7 cellular contexts compared by ENCODE assay signal in genomic region chr16:1379863-1380174, GRCh38.
A peak's percentile ranks its signal among the peaks of the same experiment; 100 is the strongest.
DNase-seq lines count a peak whose midpoint lies in the region; ATAC-seq and TF ChIP-seq lines count a peak whose summit lies in the region.
"Had no signal": no experiment of that assay in that cellular context is flagged by ENCODE, and none has a peak within 500 bp of the region (broad histone marks: within the 10 kb centered on the region; RNA-seq: fewer than 3 reads in every experiment).

No MANE protein-coding gene starts in this region.

- H3K27me3 Mint-ChIP-seq in T-helper 1 cell treated with Interleukin-12 subunit alpha and Interleukin-12 subunit beta and Interleukin-4 antibody, amounts not matched to agents 30 μg/mL and 1 μg/mL, for 36 hours (ENCODE audit: low read depth) = no peaks in the 10 kb centered on the region

- H3K27ac Mint-ChIP-seq in T-helper 1 cell treated with Interleukin-12 subunit alpha and Interleukin-12 subunit beta and Interleukin-4 antibody, amounts not matched to agents 30 μg/mL and 1 μg/mL, for 36 hours = peak overlapping the region; percentile 34

- H3K4me3 Mint-ChIP-seq in T-helper 1 cell treated with Interleukin-12 subunit alpha and Interleukin-12 subunit beta and Interleukin-4 antibody, amounts not matched to agents 30 μg/mL and 1 μg/mL, for 36 hours = peak overlapping the region; percentile 72

- H3K36me3 Mint-ChIP-seq in T-helper 1 cell treated with Interleukin-12 subunit alpha and Interleukin-12 subunit beta and Interleukin-4 antibody, amounts not matched to agents 30 μg/mL and 1 μg/mL, for 36 hours (ENCODE audit: low read depth) = peaks cover 6% of the 10 kb centered on the region

- peaks cover 15% of the 10 kb centered on the region for H3K4me1 Mint-ChIP-seq in T-helper 1 cell treated with Interleukin-12 subunit alpha and Interleukin-12 subunit beta and Interleukin-4 antibody, amounts not matched to agents 30 μg/mL and 1 μg/mL, for 36 hours (ENCODE audit: low read depth)

- peak overlapping the region; percentile 39 for H3K4me3 ChIP-seq in choroid plexus epithelial cell (ENCODE audit: low read depth, low read length)

- peak; percentile 6 for ATAC-seq in stimulated activated naive CD8-positive, alpha-beta T cell treated with anti-CD3 and anti-CD28 coated beads, Interleukin-15, Interleukin-2, amounts not matched to agents 100 U/mL and 50 U/mL, for 24 hours
- ATAC-seq in GM19324 (IDR thresholded peaks at IDR 0.05; ENCODE audit: low FRiP score, unreplicated experiment) = no peak

- DNase-seq in T-helper 1 cell (no peak), choroid plexus epithelial cell (ENCODE audit: low read depth) (no peak), NOMO-1 (lab: John Stamatoyannopoulos, UW; ENCODE audit: unreplicated experiment in 2 of 2) (no peak)
- no peak for DNase-seq in stimulated activated naive CD8-positive, alpha-beta T cell treated with anti-CD3 and anti-CD28 coated beads, Interleukin-15, Interleukin-2, amounts not matched to agents 100 U/mL and 50 U/mL, for 24 hours
- DNase-seq: DND-41 had no signal

- no peak for TF ChIP-seq CTCF in choroid plexus epithelial cell (conservative IDR thresholded peaks at IDR 0.05; ENCODE audit: low read depth, low read length)

- no peaks in the 10 kb centered on the region for H3K9me3 Mint-ChIP-seq in T-helper 1 cell treated with Interleukin-12 subunit alpha and Interleukin-12 subunit beta and Interleukin-4 antibody, amounts not matched to agents 30 μg/mL and 1 μg/mL, for 36 hours
